ENCODE assay signal across 8 cellular contexts in the genomic region with DNA sequence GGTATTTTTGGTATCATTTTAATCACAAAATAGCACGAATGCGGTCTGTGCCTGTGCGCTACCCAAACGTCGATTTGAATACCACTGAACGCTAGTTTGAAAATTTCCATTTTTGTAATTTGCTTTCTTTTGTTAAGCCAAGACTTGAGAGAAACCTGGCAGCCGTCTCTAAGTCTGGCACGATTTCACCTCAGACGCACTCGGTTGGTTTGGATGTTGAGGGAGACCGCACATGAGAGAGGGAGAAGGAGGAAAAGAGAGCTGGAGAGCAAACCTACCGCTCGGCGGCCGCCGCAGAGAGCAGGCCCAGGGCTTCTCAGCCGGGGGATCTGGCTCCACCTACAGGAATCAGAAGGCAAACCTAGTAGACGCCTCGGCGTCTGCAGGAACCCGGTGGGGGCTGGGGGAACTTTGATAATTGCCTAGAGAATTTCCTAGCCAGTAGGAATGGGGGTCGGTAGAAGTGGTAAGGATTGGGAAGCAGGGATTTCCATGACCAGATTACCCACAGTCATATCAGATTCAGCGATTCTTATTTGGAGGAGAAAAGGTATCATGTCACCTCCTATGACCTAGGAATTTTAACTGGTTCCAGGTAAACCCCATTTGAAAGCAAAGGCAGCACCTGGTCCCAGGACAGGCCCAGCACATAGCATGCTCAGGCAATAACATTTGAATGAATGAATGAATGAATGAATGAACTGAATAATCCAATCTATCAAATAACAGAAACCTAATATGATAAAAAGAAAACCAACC.
DNase-seq lines count a peak whose midpoint lies in the region; ATAC-seq, FAIRE-seq and TF ChIP-seq lines count a peak whose summit lies in the region.

No MANE protein-coding gene starts in this region.

- no peaks in the 10 kb centered on the region for H3K79me2 ChIP-seq in PC-3 (ENCODE audit: low read length)

- no peak for TF ChIP-seq EP300 in A549 (IDR thresholded peaks at IDR 0.05)

- no peak overlapping the region for H3K9ac ChIP-seq in PC-3 (ENCODE audit: low read length)

- intact Hi-C loops in PC-3 (cut with micrococcal nuclease): loop anchor here (10.0 kb wide), 1 partner anchor 317 kb away; no protein-coding TSS in a partner anchor

- FAIRE-seq in A549 (lab: Jason Lieb, UNC): no peak

- H3K27ac ChIP-seq in A549 (peak overlapping the region in 1 of 2 experiments; percentile 7; a peak in 1 of 6 replicates), PC-3 (ENCODE audit: low read length) (no peak overlapping the region)

- no peaks in the 10 kb centered on the region for H3K9me2 ChIP-seq in PC-3 (replicated peaks; ENCODE audit: low read length)

- POLR2A ChIA-PET in A549 (lab: Yijun Ruan, JAX) (no interaction called here), PC-3 (lab: Charles Lee; ENCODE audit: unreplicated experiment) (interaction anchor here (0.5 to 0.6 kb wide), 2 partner anchors 12 to 171 kb away, joined by 3 to 4 read pairs; no protein-coding TSS in a partner anchor)

- H3K9me3 Mint-ChIP-seq in osteocyte (ENCODE audit: unreplicated experiment): no peaks in the 10 kb centered on the region

- no peaks in the 10 kb centered on the region for H3K4me1 ChIP-seq in A549
- no peaks in the 10 kb centered on the region for H3K4me1 ChIP-seq in PC-3 (ENCODE audit: insufficient read depth, low read length)

- CTCF ChIA-PET in A549 (lab: Yijun Ruan, JAX): interaction anchor here (1.0 to 1.7 kb wide), 5 partner anchors 10 to 793 kb away, joined by 3 to 4 read pairs (median 4); no protein-coding TSS in a partner anchor
- CTCF ChIA-PET in PC-3 (lab: Charles Lee): interaction anchor here (0.5 kb wide), 1 partner anchor 215 kb away, joined by 3 read pairs; no protein-coding TSS in a partner anchor

- H3K36me3 Mint-ChIP-seq in osteocyte (ENCODE audit: unreplicated experiment): no peaks in the 10 kb centered on the region

- DNase-seq in A549 (ENCODE audit: low read depth in 1 of 2, low spot score in 1 of 2) (peak; percentile 57 to 71), PC-3 (peak; percentile 71), germinal center (ENCODE audit: low spot score) (peak; percentile 68), osteocyte (ENCODE audit: extremely low spot score, unreplicated experiment) (no peak), superior temporal gyrus (ENCODE audit: extremely low spot score) (peak; percentile 65)
- DNase-seq in activated T-helper 1 cell treated with anti-CD3 and anti-CD28 coated beads, Interleukin-2, amount 50 U/mL, for 16 hours (ENCODE audit: low read depth in 1 of 2, low spot score in 1 of 2): peak; percentile 10 to 27

- peak overlapping the region; percentile 47 for H3K4me2 ChIP-seq in A549
- H3K4me2 ChIP-seq in PC-3 (ENCODE audit: low read length): peak overlapping the region; percentile 72

- BruUV-seq in PC-3 (replicated peaks; lab: Mats Ljungman, UMichigan): no TSS peak

- H2AFZ ChIP-seq in PC-3 (ENCODE audit: low read length): peak overlapping the region; percentile 85

- no peak overlapping the region for H3K27ac Mint-ChIP-seq in osteocyte (ENCODE audit: unreplicated experiment)

- 29% methylated on average over 23 of the region's 23 CpGs for WGBS in A549 (ENCODE audit: missing lambda C conversion rate)

- no peaks in the 10 kb centered on the region for H3F3A ChIP-seq in PC-3 (ENCODE audit: low read length, unreplicated experiment)

- H3K27me3 Mint-ChIP-seq in osteocyte (ENCODE audit: unreplicated experiment): no peaks in the 10 kb centered on the region

- H4K20me1 ChIP-seq in PC-3 (ENCODE audit: low read length): no peaks in the 10 kb centered on the region

- peak; percentile 65 for TF ChIP-seq CTCF in A549 (IDR thresholded peaks at IDR 0.05)
- peak; percentile 78 for TF ChIP-seq CTCF in PC-3 (conservative IDR thresholded peaks at IDR 0.05; ENCODE audit: low read depth, low read length)
- peak; percentile 85 for TF ChIP-seq CTCF in osteocyte (IDR thresholded peaks at IDR 0.05)

- H3K27me3 ChIP-seq in PC-3 (ENCODE audit: low read length): no peaks in the 10 kb centered on the region

- no peaks in the 10 kb centered on the region for H3K36me3 ChIP-seq in PC-3 (ENCODE audit: low read depth, low read length)

- ATAC-seq in A549 (peak; percentile 97 to 100), GM18858 (IDR thresholded peaks at IDR 0.05; ENCODE audit: unreplicated experiment) (peak; percentile 88), HG03060 (IDR thresholded peaks at IDR 0.05; ENCODE audit: low read depth, unreplicated experiment) (peak; percentile 44), PC-3 (peak; percentile 98)

- H3K4me3 ChIP-seq in A549 (no peak overlapping the region), PC-3 (ENCODE audit: low read length) (no peak overlapping the region)

- H3K9me3 ChIP-seq in A549 (no peaks in the 10 kb centered on the region), PC-3 (ENCODE audit: low read length) (no peaks in the 10 kb centered on the region)

- TF ChIP-seq RAD21 in A549 (conservative IDR thresholded peaks at IDR 0.05 in 1 of 2, IDR thresholded peaks at IDR 0.05 in 1 of 2): peak; percentile 69 to 71

- no peak overlapping the region for H3K4me3 Mint-ChIP-seq in osteocyte (ENCODE audit: unreplicated experiment)

- peaks cover 29% of the 10 kb centered on the region for H3K4me1 Mint-ChIP-seq in osteocyte (ENCODE audit: unreplicated experiment)

- TF ChIP-seq POLR2A in A549 (IDR thresholded peaks at IDR 0.05; ENCODE audit: low read length): no peak

TF ChIP-seq in A549, 52 proteins besides CTCF, POLR2A, EP300 and RAD21:
- TF ChIP-seq, protein P1, sequence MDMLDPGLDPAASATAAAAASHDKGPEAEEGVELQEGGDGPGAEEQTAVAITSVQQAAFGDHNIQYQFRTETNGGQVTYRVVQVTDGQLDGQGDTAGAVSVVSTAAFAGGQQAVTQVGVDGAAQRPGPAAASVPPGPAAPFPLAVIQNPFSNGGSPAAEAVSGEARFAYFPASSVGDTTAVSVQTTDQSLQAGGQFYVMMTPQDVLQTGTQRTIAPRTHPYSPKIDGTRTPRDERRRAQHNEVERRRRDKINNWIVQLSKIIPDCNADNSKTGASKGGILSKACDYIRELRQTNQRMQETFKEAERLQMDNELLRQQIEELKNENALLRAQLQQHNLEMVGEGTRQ (IDR thresholded peaks at IDR 0.05): no peak
- TF ChIP-seq SMC3 (IDR thresholded peaks at IDR 0.05): peak; percentile 64

Comparison
In these comparisons a context has a peak if more than half of its experiments do, and no peak if none do; other contexts are left out.
1. ATAC-seq: peak in every context shown above with its lines; median percentile 98 in A549; 98 in PC-3; 88 in GM18858; 44 in HG03060.